In the genomic region with DNA sequence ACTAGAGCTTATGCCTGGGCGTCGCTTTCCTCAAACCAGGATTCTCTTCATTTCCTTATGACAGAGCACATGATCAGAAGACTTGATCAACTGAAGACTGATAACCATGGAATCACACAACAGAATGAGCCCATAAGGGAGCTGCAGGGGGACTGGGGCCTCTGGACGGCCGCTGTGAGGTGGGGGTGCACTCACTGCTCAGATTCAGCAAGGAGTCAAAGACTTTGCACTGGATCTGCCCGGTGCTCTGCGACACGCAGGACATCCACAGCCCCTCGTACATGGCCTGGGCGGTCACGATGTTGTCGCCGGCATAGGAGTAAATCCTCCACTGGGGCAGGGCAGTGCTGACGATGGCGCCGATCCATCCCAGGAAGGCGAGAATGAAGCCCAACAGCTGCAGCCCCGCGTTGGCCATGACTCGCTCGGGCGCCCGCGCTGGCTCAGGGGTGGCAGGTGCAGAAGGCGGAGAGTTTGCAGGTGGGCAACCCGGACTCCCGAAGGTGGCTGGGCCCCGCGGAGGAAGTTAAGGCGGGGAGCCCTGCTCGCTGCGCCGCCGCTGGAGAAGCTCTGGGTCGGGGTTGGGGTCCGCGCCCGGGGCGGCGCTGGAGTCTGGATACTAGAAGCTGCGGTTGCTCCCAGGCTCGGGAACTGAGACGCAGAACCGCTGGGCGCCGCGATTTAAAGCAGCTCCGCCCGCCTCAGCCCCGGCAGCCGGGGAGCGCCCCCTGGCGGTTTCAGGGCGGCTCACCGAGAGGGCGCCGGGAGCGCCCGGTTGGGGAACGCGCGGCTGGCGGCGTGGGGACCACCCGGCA, we compare ENCODE assay signal across 1 cellular context.
A peak's percentile ranks its signal among the peaks of the same experiment; 100 is the strongest.
TF ChIP-seq lines count a peak whose summit lies in the region.

A gene with protein sequence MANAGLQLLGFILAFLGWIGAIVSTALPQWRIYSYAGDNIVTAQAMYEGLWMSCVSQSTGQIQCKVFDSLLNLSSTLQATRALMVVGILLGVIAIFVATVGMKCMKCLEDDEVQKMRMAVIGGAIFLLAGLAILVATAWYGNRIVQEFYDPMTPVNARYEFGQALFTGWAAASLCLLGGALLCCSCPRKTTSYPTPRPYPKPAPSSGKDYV (minus strand): TSS at position 658 of the 815 bp plus-strand sequence. CDS start 240 bp downstream, at position 418.

TF ChIP-seq in HepG2, 621 proteins besides CTCF, POLR2A, EP300 and RAD21 (continued from another document):
- TF ChIP-seq, protein P1, sequence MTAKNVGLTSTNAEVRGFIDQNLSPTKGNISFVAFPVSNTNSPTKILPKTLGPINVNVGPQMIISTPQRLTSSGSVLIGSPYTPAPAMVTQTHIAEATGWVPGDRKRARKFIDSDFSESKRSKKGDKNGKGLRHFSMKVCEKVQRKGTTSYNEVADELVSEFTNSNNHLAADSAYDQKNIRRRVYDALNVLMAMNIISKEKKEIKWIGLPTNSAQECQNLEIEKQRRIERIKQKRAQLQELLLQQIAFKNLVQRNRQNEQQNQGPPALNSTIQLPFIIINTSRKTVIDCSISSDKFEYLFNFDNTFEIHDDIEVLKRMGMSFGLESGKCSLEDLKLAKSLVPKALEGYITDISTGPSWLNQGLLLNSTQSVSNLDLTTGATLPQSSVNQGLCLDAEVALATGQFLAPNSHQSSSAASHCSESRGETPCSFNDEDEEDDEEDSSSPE (CRISPR knock-in tag; IDR thresholded peaks at IDR 0.05) = peak; percentile 65; the same call in 1 of the 2 replicates
- TF ChIP-seq, protein P2, sequence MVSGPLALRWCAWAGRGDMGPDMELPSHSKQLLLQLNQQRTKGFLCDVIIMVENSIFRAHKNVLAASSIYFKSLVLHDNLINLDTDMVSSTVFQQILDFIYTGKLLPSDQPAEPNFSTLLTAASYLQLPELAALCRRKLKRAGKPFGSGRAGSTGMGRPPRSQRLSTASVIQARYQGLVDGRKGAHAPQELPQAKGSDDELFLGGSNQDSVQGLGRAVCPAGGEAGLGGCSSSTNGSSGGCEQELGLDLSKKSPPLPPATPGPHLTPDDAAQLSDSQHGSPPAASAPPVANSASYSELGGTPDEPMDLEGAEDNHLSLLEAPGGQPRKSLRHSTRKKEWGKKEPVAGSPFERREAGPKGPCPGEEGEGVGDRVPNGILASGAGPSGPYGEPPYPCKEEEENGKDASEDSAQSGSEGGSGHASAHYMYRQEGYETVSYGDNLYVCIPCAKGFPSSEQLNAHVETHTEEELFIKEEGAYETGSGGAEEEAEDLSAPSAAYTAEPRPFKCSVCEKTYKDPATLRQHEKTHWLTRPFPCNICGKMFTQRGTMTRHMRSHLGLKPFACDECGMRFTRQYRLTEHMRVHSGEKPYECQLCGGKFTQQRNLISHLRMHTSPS (CRISPR knock-in tag; IDR thresholded peaks at IDR 0.05; ENCODE audit: low read depth) = peak; percentile 69; the same call in 1 of the 2 replicates
- TF ChIP-seq ZC3H4 (CRISPR knock-in tag; IDR thresholded peaks at IDR 0.05; ENCODE audit: borderline replicate concordance) (no peak), KLF6 (CRISPR knock-in tag; IDR thresholded peaks at IDR 0.05) (peak; percentile 87), RAD51 (IDR thresholded peaks at IDR 0.05; ENCODE audit: borderline replicate concordance) (no peak), ZNF766 (CRISPR knock-in tag; IDR thresholded peaks at IDR 0.05; ENCODE audit: borderline replicate concordance) (0 out of 2 replicates have a peak, but pooled peaks have one; percentile 65), FOXA3 (CRISPR knock-in tag; IDR thresholded peaks at IDR 0.05) (peak; percentile 21; the same call in 1 of the 2 replicates), SYNCRIP (IDR thresholded peaks at IDR 0.05; ENCODE audit: insufficient read depth, low read depth, low read length) (no peak), ZNF326 (CRISPR knock-in tag; IDR thresholded peaks at IDR 0.05; ENCODE audit: borderline replicate concordance) (no peak), ZMAT3 (CRISPR knock-in tag; conservative IDR thresholded peaks at IDR 0.05) (peak; percentile 51; the same call in 1 of the 2 replicates), YY1 (IDR thresholded peaks at IDR 0.05; ENCODE audit: insufficient read depth, insufficient replicate concordance, low read depth, low read length) (peak; percentile 81), ZNF564 (CRISPR knock-in tag; IDR thresholded peaks at IDR 0.05) (0 out of 2 replicates have a peak, but pooled peaks have one; percentile 54), ISL2 (CRISPR knock-in tag; IDR thresholded peaks at IDR 0.05) (peak; percentile 78)
- TF ChIP-seq, protein P3, sequence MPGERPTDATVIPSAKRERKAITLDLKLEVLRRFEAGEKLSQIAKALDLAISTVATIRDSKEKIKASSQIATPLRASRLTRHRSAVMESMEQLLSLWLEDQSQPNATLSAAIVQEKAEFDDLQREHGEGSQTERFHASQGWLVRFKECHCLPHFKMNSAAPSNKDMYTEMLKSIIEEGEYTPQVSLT (CRISPR knock-in tag; IDR thresholded peaks at IDR 0.05; ENCODE audit: borderline replicate concordance, low read depth) = peak; percentile 59; the same call in 1 of the 2 replicates
- TF ChIP-seq, protein P4, sequence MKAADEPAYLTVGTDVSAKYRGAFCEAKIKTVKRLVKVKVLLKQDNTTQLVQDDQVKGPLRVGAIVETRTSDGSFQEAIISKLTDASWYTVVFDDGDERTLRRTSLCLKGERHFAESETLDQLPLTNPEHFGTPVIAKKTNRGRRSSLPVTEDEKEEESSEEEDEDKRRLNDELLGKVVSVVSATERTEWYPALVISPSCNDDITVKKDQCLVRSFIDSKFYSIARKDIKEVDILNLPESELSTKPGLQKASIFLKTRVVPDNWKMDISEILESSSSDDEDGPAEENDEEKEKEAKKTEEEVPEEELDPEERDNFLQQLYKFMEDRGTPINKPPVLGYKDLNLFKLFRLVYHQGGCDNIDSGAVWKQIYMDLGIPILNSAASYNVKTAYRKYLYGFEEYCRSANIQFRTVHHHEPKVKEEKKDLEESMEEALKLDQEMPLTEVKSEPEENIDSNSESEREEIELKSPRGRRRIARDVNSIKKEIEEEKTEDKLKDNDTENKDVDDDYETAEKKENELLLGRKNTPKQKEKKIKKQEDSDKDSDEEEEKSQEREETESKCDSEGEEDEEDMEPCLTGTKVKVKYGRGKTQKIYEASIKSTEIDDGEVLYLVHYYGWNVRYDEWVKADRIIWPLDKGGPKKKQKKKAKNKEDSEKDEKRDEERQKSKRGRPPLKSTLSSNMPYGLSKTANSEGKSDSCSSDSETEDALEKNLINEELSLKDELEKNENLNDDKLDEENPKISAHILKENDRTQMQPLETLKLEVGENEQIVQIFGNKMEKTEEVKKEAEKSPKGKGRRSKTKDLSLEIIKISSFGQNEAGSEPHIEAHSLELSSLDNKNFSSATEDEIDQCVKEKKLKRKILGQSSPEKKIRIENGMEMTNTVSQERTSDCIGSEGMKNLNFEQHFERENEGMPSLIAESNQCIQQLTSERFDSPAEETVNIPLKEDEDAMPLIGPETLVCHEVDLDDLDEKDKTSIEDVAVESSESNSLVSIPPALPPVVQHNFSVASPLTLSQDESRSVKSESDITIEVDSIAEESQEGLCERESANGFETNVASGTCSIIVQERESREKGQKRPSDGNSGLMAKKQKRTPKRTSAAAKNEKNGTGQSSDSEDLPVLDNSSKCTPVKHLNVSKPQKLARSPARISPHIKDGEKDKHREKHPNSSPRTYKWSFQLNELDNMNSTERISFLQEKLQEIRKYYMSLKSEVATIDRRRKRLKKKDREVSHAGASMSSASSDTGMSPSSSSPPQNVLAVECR (CRISPR knock-in tag; IDR thresholded peaks at IDR 0.05; ENCODE audit: borderline replicate concordance) = peak; percentile 89
TF ChIP-seq in HepG2: peak in this region for 253.
